In genomic region chr1:159925713-159926066, GRCh38 we compare ENCODE assay signal across 8 cellular contexts. TPM values are rescaled to one million over a fixed set of nuclear protein-coding genes. Genes with fewer than 3 reads are reported as not detected.
DNase-seq lines count a peak whose midpoint lies in the region; ATAC-seq and TF ChIP-seq lines count a peak whose summit lies in the region.

No MANE protein-coding gene starts in this region.

- H3K36me3 Mint-ChIP-seq in T-helper 1 cell treated with Interleukin-12 subunit alpha and Interleukin-12 subunit beta and Interleukin-4 antibody, amounts not matched to agents 30 μg/mL and 1 μg/mL, for 36 hours (ENCODE audit: low read depth), result peaks cover 13% of the 10 kb centered on the region
- H3K36me3 Mint-ChIP-seq in activated B cell treated with CpG ODN at 0.5 μM for 24 hours (ENCODE audit: low read depth), result peaks cover 24% of the 10 kb centered on the region

- POLR2A ChIA-PET in activated B cell treated with CpG ODN at 0.5 μM for 24 hours (lab: Charles Lee), result interaction anchor here (0.6 to 2.9 kb wide), 11 partner anchors 8 to 858 kb away, joined by 3 to 16 read pairs (median 4); partner anchors contain the start of genes AIM2, IGSF8 and IGSF9

- no peaks in the 10 kb centered on the region for H3K27me3 ChIP-seq in right atrium auricular region

- peak overlapping the region; percentile 98 to 99 for H3K27ac ChIP-seq in right atrium auricular region

- no peaks in the 10 kb centered on the region for H3K9me3 ChIP-seq in right atrium auricular region

- ATAC-seq in HG03039 (IDR thresholded peaks at IDR 0.05; ENCODE audit: unreplicated experiment) (peak; percentile 1), activated B cell treated with CpG ODN at 0.5 μM for 24 hours (ENCODE audit: low read depth) (no peak)

- DNase-seq in T-helper 1 cell (no peak), activated B cell treated with CpG ODN at 0.5 μM for 24 hours (no peak), right atrium auricular region (ENCODE audit: low spot score) (peak; percentile 76), NCI-H2107 treated with DMSO at 0.1 percent for 48 hours (lab: John Stamatoyannopoulos, UW; ENCODE audit: unreplicated experiment) (no peak), NCI-H1436 treated with DMSO at 0.1 percent for 48 hours (lab: John Stamatoyannopoulos, UW) (no peak)
- peak; percentile 65 for DNase-seq in stimulated activated CD8-positive, alpha-beta memory T cell treated with anti-CD3 and anti-CD28 coated beads, Interleukin-4, amount 100 ng/mL, for 48 hours

- peaks cover 43% of the 10 kb centered on the region for H3K4me1 Mint-ChIP-seq in T-helper 1 cell treated with Interleukin-12 subunit alpha and Interleukin-12 subunit beta and Interleukin-4 antibody, amounts not matched to agents 30 μg/mL and 1 μg/mL, for 36 hours (ENCODE audit: low read depth)
- H3K4me1 Mint-ChIP-seq in activated B cell treated with CpG ODN at 0.5 μM for 24 hours, result peaks cover 51% of the 10 kb centered on the region

- peak overlapping the region; percentile 82 to 87 for H3K4me3 ChIP-seq in right atrium auricular region

- peak overlapping the region; percentile 94 for H3K4me3 Mint-ChIP-seq in T-helper 1 cell treated with Interleukin-12 subunit alpha and Interleukin-12 subunit beta and Interleukin-4 antibody, amounts not matched to agents 30 μg/mL and 1 μg/mL, for 36 hours
- peak overlapping the region; percentile 99 for H3K4me3 Mint-ChIP-seq in activated B cell treated with CpG ODN at 0.5 μM for 24 hours

- H3K27ac Mint-ChIP-seq in T-helper 1 cell treated with Interleukin-12 subunit alpha and Interleukin-12 subunit beta and Interleukin-4 antibody, amounts not matched to agents 30 μg/mL and 1 μg/mL, for 36 hours, result peak overlapping the region; percentile 97
- peak overlapping the region; percentile 99 for H3K27ac Mint-ChIP-seq in activated B cell treated with CpG ODN at 0.5 μM for 24 hours

- no peaks in the 10 kb centered on the region for H3K9me3 Mint-ChIP-seq in T-helper 1 cell treated with Interleukin-12 subunit alpha and Interleukin-12 subunit beta and Interleukin-4 antibody, amounts not matched to agents 30 μg/mL and 1 μg/mL, for 36 hours
- no peaks in the 10 kb centered on the region for H3K9me3 Mint-ChIP-seq in activated B cell treated with CpG ODN at 0.5 μM for 24 hours

- H3K27me3 Mint-ChIP-seq in T-helper 1 cell treated with Interleukin-12 subunit alpha and Interleukin-12 subunit beta and Interleukin-4 antibody, amounts not matched to agents 30 μg/mL and 1 μg/mL, for 36 hours (ENCODE audit: low read depth), result peaks cover 4% of the 10 kb centered on the region
- no peaks in the 10 kb centered on the region for H3K27me3 Mint-ChIP-seq in activated B cell treated with CpG ODN at 0.5 μM for 24 hours

- intact Hi-C loops in activated B cell treated with CpG ODN at 0.5 μM for 24 hours (cut with micrococcal nuclease), result loop anchor here (1.0 to 10.0 kb wide), 2 partner anchors 34 to 339 kb away; partner anchors contain the start of gene DCAF8

- no peaks in the 10 kb centered on the region for H3K36me3 ChIP-seq in right atrium auricular region

- no peak for TF ChIP-seq CTCF in activated B cell treated with CpG ODN at 0.5 μM for 24 hours (IDR thresholded peaks at IDR 0.05)
- no peak for TF ChIP-seq CTCF in right atrium auricular region (IDR thresholded peaks at IDR 0.05)

- CTCF ChIA-PET in activated B cell treated with CpG ODN at 0.5 μM for 24 hours (lab: Charles Lee), result interaction anchor here (0.8 to 6.4 kb wide), 3 partner anchors 10 to 81 kb away, joined by 3 to 52 read pairs (median 15); no protein-coding TSS in a partner anchor

- H3K4me1 ChIP-seq in right atrium auricular region, result peaks cover 0 to 46% of the 10 kb centered on the region in 2 donors

RNA-seq across cellular contexts. Expression of gene TAGLN2, which starts 0.4 kb away (rescaled TPM):
- 327 and 364 TPM in 2 replicates for total RNA-seq in activated B cell treated with CpG ODN at 0.5 μM for 24 hours
- 100 to 1,000 TPM; 124 to 235 TPM for total RNA-seq in right atrium auricular region

RNA-seq across cellular contexts. Expression of gene IGSF9, which starts 19.7 kb away (rescaled TPM):
- total RNA-seq in activated B cell treated with CpG ODN at 0.5 μM for 24 hours (not detected in 2 replicates), right atrium auricular region (1 to 10 TPM; 2.0 to 5.4 TPM)

RNA-seq across cellular contexts. Expression of gene CFAP45, which starts 25.7 kb away (rescaled TPM):
- total RNA-seq in activated B cell treated with CpG ODN at 0.5 μM for 24 hours, result 1.2 and 1.8 TPM in 2 replicates
- total RNA-seq in right atrium auricular region, result 1 to 10 TPM in 1 of 2 donors, under 1 TPM in 1; 0.86 to 1.3 TPM

RNA-seq across cellular contexts. Expression of gene SLAMF9, which starts 28.3 kb away (rescaled TPM):
- total RNA-seq in activated B cell treated with CpG ODN at 0.5 μM for 24 hours (not detected in 2 replicates), right atrium auricular region (not detected)

Comparison
In these comparisons a context has a peak if more than half of its experiments do, and no peak if none do; other contexts are left out.
1. DNase-seq: peak in right atrium auricular region (single experiment) and stimulated activated CD8-positive, alpha-beta memory T cell treated with anti-CD3 and anti-CD28 coated beads, Interleukin-4, amount 100 ng/mL, for 48 hours (single experiment); none in T-helper 1 cell (0 of 5), activated B cell treated with CpG ODN at 0.5 μM for 24 hours (single experiment), NCI-H2107 treated with DMSO at 0.1 percent for 48 hours (single experiment) and NCI-H1436 treated with DMSO at 0.1 percent for 48 hours (single experiment).